ENCODE assay signal across 26 cellular contexts in the genomic region with DNA sequence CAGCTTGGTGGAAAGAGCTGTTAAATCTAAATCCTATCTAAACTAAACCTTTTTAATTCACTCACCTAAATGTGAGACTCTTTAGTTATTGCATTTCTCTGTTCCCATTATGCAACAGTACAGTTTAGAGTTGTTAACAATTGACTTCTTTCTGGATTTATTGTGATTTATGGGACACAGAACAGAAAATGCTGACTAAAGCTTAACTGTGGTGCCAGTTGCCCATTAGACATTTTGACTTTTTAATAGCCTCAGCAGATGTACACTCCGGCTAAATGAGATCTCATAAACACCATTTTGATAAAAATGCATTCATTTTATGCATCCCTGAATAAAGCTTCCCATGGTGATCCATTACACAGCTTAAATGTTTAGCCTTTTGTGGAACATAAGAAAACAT.
"Had no signal": no experiment of that assay in that cellular context is flagged by ENCODE, and none has a peak within 500 bp of the region (broad histone marks: within the 10 kb centered on the region; RNA-seq: fewer than 3 reads in every experiment).

No MANE protein-coding gene starts in this region.

- H3K9me3 Mint-ChIP-seq: activated B cell treated with CpG ODN at 0.5 μM for 24 hours; activated CD4-positive, alpha-beta T cell treated with anti-CD3 and anti-CD28 coated beads, Interleukin-2, amount 10 ng/mL, durations not matched to agents 24 days and 14 days; activated T-cell treated with anti-CD3 and anti-CD28 coated beads, Interleukin-2, amount 50 U/mL, for 4 hours had no signal

- H3K4me1 Mint-ChIP-seq: activated B cell treated with CpG ODN at 0.5 μM for 24 hours; activated CD4-positive, alpha-beta T cell treated with anti-CD3 and anti-CD28 coated beads, Interleukin-2, amount 10 ng/mL, durations not matched to agents 24 days and 14 days had no signal

- H3K4me3 ChIP-seq: cardiac muscle cell, SJSA1 had no signal

- H3K27ac Mint-ChIP-seq: activated B cell treated with CpG ODN at 0.5 μM for 24 hours; activated CD4-positive, alpha-beta T cell treated with anti-CD3 and anti-CD28 coated beads, Interleukin-2, amount 10 ng/mL, durations not matched to agents 24 days and 14 days; activated naive CD8-positive, alpha-beta T cell had no signal

- DNase-seq: activated B cell treated with CpG ODN at 0.5 μM for 24 hours; activated CD4-positive, alpha-beta T cell treated with anti-CD3 and anti-CD28 coated beads for 1 hour; activated CD4-positive, alpha-beta T cell treated with anti-CD3 and anti-CD28 coated beads, Interleukin-2, amount 10 ng/mL, durations not matched to agents 24 days and 14 days; activated CD4-positive, alpha-beta T cell treated with anti-CD3 and anti-CD28 coated beads, Interleukin-2, amount 50 U/mL, for 48 hours; activated CD8-positive, alpha-beta memory T cell treated with anti-CD3 and anti-CD28 coated beads for 24 hours; activated effector memory CD4-positive, alpha-beta T cell treated with anti-CD3 and anti-CD28 coated beads, Interleukin-2, amount 50 U/mL, for 16 hours; activated naive CD4-positive, alpha-beta T cell treated with Interleukin-2 at 50 U/mL for 16 hours; activated T-cell treated with anti-CD3 and anti-CD28 coated beads, Interleukin-2, amount 50 U/mL, for 4 hours; brain microvascular endothelial cell; Karpas-422; MM.1S; NCI-H1417 treated with DMSO at 0.1 percent for 48 hours; NCI-H1694; NCI-H2029 treated with DMSO at 0.1 percent for 48 hours; NCI-H345; NCI-H510A treated with DMSO at 0.1 percent for 48 hours; NCI-H69; PC-3; SHP77; T-helper 2 cell; T1000 had no signal

- H3K27me3 Mint-ChIP-seq: activated B cell treated with CpG ODN at 0.5 μM for 24 hours; activated naive CD8-positive, alpha-beta T cell had no signal

- ATAC-seq: activated T-cell treated with anti-CD3 and anti-CD28 coated beads, Interleukin-2, amount 50 U/mL, for 4 hours; PC-3 had no signal

- H3K9me3 ChIP-seq: SJSA1 had no signal

- H3K4me3 Mint-ChIP-seq: activated B cell treated with CpG ODN at 0.5 μM for 24 hours; activated CD4-positive, alpha-beta T cell treated with anti-CD3 and anti-CD28 coated beads, Interleukin-2, amount 10 ng/mL, durations not matched to agents 24 days and 14 days; activated naive CD8-positive, alpha-beta T cell; activated T-cell treated with anti-CD3 and anti-CD28 coated beads, Interleukin-2, amount 50 U/mL, for 4 hours had no signal

- H3K27ac ChIP-seq: brain microvascular endothelial cell, cardiac muscle cell, SJSA1 had no signal

- H3K36me3 Mint-ChIP-seq: activated naive CD8-positive, alpha-beta T cell had no signal

- H3K4me1 ChIP-seq: SJSA1 had no signal

- H3K36me3 ChIP-seq: brain microvascular endothelial cell, cardiac muscle cell, SJSA1 had no signal

- FAIRE-seq: RCC 7860, TTC549 had no signal

- H3K27me3 ChIP-seq: brain microvascular endothelial cell, cardiac muscle cell, SJSA1 had no signal
